ENCODE assay signal across 8 cellular contexts in genomic region chr16:58198022-58198683, GRCh38. TPM values are rescaled to one million over a fixed set of nuclear protein-coding genes. Genes with fewer than 3 reads are reported as not detected.
DNase-seq lines count a peak whose midpoint lies in the region; TF ChIP-seq lines count a peak whose summit lies in the region.

Gene CSNK2A2 (minus strand): TSS chr16:58198106. CDS start chr16:58197736, 370 bp downstream.

- peaks cover 14% of the 10 kb centered on the region for H3K27me3 Mint-ChIP-seq in type B pancreatic cell

- peaks cover 4% of the 10 kb centered on the region for H3K36me3 Mint-ChIP-seq in type B pancreatic cell

- no peaks in the 10 kb centered on the region for H3K9me3 ChIP-seq in adipocyte (ENCODE audit: control insufficient read depth, low read length)

- TF ChIP-seq CTCF in type B pancreatic cell (conservative IDR thresholded peaks at IDR 0.05), result peak; percentile 62

- peaks cover 6% of the 10 kb centered on the region for H3K4me1 ChIP-seq in adipocyte (ENCODE audit: control insufficient read depth, insufficient read depth, low read length)

- peak within 1 kb of the TSS; percentile 93 for H3K9ac ChIP-seq in adipocyte (ENCODE audit: low read length)

- no peaks in the 10 kb centered on the region for H3K9me3 Mint-ChIP-seq in type B pancreatic cell

- H3K36me3 ChIP-seq in adipocyte (ENCODE audit: control insufficient read depth, insufficient read depth, low read length, severe bottlenecking), result peaks cover 28% of the 10 kb centered on the region

- intact Hi-C loops in cardiac septum (cut with DNase I), result loop anchor here (5.0 kb wide), 1 partner anchor 166 kb away; no protein-coding TSS in a partner anchor
- intact Hi-C loops in posterior vena cava (cut with DNase I), result no loop called here

- peak within 1 kb of the TSS; percentile 93 for H3K4me3 Mint-ChIP-seq in type B pancreatic cell

- DNase-seq in GDM1 (lab: John Stamatoyannopoulos, UW), result peak; percentile 37
- DNase-seq in H4 (ENCODE audit: low spot score), result peak; percentile 32
- DNase-seq in LoVo (ENCODE audit: low spot score), result peak; percentile 82
- peak; percentile 57 for DNase-seq in T follicular helper cell (ENCODE audit: low read depth)
- DNase-seq in adipocyte (ENCODE audit: low read depth), result peak; percentile 87
- DNase-seq in cardiac septum (ENCODE audit: low spot score), result peak; percentile 77
- DNase-seq in posterior vena cava (ENCODE audit: low spot score), result peak; percentile 89
- peak; percentile 75 for DNase-seq in type B pancreatic cell (ENCODE audit: extremely low spot score, unreplicated experiment)

- peaks cover 8% of the 10 kb centered on the region for H3K27me3 ChIP-seq in adipocyte (replicated peaks; ENCODE audit: control insufficient read depth, insufficient read depth, low read length)

- peak within 1 kb of the TSS; percentile 83 for H3K27ac Mint-ChIP-seq in type B pancreatic cell

- H3K4me1 Mint-ChIP-seq in type B pancreatic cell (ENCODE audit: unreplicated experiment), result peaks cover 11% of the 10 kb centered on the region

- H3K4me3 ChIP-seq in adipocyte (ENCODE audit: low read length), result peak within 1 kb of the TSS; percentile 97

RNA-seq across cellular contexts. Expression of gene CSNK2A2, which starts in this region (rescaled TPM):
- 21.0 and 26.6 TPM in 2 replicates for total RNA-seq in H4 (2014; rRNA removed; shearing (Covaris generic))
- total RNA-seq in cardiac septum, result 35.8 TPM
- total RNA-seq in posterior vena cava, result 10 to 100 TPM; 39.9 to 41.8 TPM
- total RNA-seq in type B pancreatic cell (ENCODE audit: low replicate concordance), result 67.1 and 79.4 TPM in 2 replicates

Comparison
In these comparisons a context has a peak if more than half of its experiments do, and no peak if none do; other contexts are left out.
1. Peak in every context shown above with its lines: DNase-seq and H3K4me3 ChIP-seq.
2. DNase-seq: peak in every context shown above with its lines; median percentile 89 in posterior vena cava; 87 in adipocyte; 82 in LoVo; 77 in cardiac septum; 75 in type B pancreatic cell; 57 in T follicular helper cell; 37 in GDM1; 32 in H4.